1 cellular context compared by ENCODE assay signal in the genomic region with DNA sequence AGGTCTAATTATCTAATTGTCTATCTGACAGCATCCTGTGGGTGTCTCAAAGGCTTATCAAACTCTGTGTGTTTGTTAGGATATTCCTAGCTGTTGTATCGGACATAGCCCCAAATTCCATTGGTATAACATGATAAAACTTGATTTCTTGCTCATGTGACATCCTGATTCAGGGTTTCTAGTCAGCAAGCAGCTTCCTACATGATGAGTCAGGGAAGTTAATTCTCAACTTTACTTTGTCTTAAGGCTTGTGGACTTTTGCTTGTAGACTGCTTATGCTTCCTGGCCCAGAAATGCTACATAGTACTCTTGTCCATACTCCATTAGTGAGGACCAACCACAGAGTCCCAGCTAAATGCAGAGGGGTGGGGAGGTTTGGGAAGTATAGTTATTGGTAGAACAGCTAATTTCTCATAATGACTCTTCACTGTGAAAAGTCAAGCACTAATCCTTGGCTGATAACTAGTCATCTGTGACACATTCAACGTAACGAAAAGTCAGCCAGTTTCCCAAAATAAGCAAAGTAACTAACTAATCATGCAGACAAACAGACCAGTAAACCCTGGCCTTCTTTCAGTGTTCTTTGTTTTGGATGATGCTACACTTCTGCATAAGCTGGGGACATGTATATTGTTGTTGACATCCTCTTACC.
TF ChIP-seq lines count a peak whose summit lies in the region.

No MANE protein-coding gene starts in this region.

TF ChIP-seq in HEK293, 187 proteins besides CTCF, POLR2A, EP300 and RAD21 (continued from another document):
- TF ChIP-seq ZNF274 (IDR thresholded peaks at IDR 0.05; ENCODE audit: low read length) (no peak), ZNF274 (tag by site-specific recombination; IDR thresholded peaks at IDR 0.05; ENCODE audit: borderline replicate concordance) (no peak), TCF7L2 (IDR thresholded peaks at IDR 0.05; ENCODE audit: borderline replicate concordance, low read depth, low read length) (no peak), ZNF658 (tag by site-specific recombination; IDR thresholded peaks at IDR 0.05) (no peak), SALL2 (tag by site-specific recombination; IDR thresholded peaks at IDR 0.05; ENCODE audit: borderline replicate concordance) (no peak)
